16 cellular contexts compared by ENCODE assay signal in genomic region chr1:180947901-180948311, GRCh38. TPM values are rescaled to one million over a fixed set of nuclear protein-coding genes. Genes with fewer than 3 reads are reported as not detected.
DNase-seq lines count a peak whose midpoint lies in the region; ATAC-seq and TF ChIP-seq lines count a peak whose summit lies in the region.
"Had no signal": no experiment of that assay in that cellular context is flagged by ENCODE, and none has a peak within 500 bp of the region (broad histone marks: within the 10 kb centered on the region; RNA-seq: fewer than 3 reads in every experiment).

No MANE protein-coding gene starts in this region.

- POLR2A ChIA-PET in RWPE1 (lab: Yijun Ruan, JAX; ENCODE audit: low non-redundant PET) = no interaction called here

- H3K27ac ChIP-seq in BLaER1 treated with 17β-estradiol and CSF1 and Interleukin-3, amounts not matched to agents 10 nM and 100 nM = peak overlapping the region in 3 of 11 experiments; percentile 54 to 63 (median 60); a peak in 4 of 22 replicates
- peak overlapping the region; percentile 54 for H3K27ac ChIP-seq in RWPE1
- peak overlapping the region in 3 of 4 donors; percentile 31 to 49 (median 32) for H3K27ac ChIP-seq in esophagus muscularis mucosa (replicated peaks in 1 of 4)
- H3K27ac ChIP-seq: GM23248 had no signal

- H3K4me1 ChIP-seq in BLaER1 treated with 17β-estradiol and CSF1 and Interleukin-3, amounts not matched to agents 10 nM and 100 nM = peaks cover 17 to 63% (median 51%) of the 10 kb centered on the region in 10 experiments
- peaks cover 0 to 18% (median 4%) of the 10 kb centered on the region in 4 donors for H3K4me1 ChIP-seq in esophagus muscularis mucosa

- H3K4me3 ChIP-seq in BLaER1 treated with 17β-estradiol and CSF1 and Interleukin-3, amounts not matched to agents 10 nM and 100 nM = no peak overlapping the region
- no peak overlapping the region for H3K4me3 ChIP-seq in esophagus muscularis mucosa
- H3K4me3 ChIP-seq: GM23248 had no signal

- H4K20me1 ChIP-seq in BLaER1 treated with 17β-estradiol and CSF1 and Interleukin-3, amounts not matched to agents 10 nM and 100 nM = peaks cover 0 to 70% (median 15%) of the 10 kb centered on the region in 11 experiments; a peak in 18 of 22 replicates

- no peak overlapping the region for H3K9ac ChIP-seq in BLaER1 treated with 17β-estradiol and CSF1 and Interleukin-3, amounts not matched to agents 10 nM and 100 nM
- H3K9ac ChIP-seq: GM23248 had no signal

- H3K36me3 ChIP-seq in BLaER1 treated with 17β-estradiol and CSF1 and Interleukin-3, amounts not matched to agents 10 nM and 100 nM = peaks cover 10 to 57% (median 25%) of the 10 kb centered on the region in 11 experiments; a peak in 20 of 22 replicates
- H3K36me3 ChIP-seq in esophagus muscularis mucosa = peaks cover 12 to 77% (median 50%) of the 10 kb centered on the region in 4 donors

- intact Hi-C loops in esophagus muscularis mucosa (cut with DNase I) = no loop called here
- intact Hi-C loops in posterior vena cava (cut with DNase I) = no loop called here

- ATAC-seq in HG03342 (IDR thresholded peaks at IDR 0.05; ENCODE audit: unreplicated experiment) = no peak
- ATAC-seq in HG02885 (IDR thresholded peaks at IDR 0.05; ENCODE audit: poor library complexity, unreplicated experiment) = no peak

- 95% methylated on average over 7 of the region's 16 CpGs for WGBS in esophagus muscularis mucosa

- DNase-seq in RWPE1 (ENCODE audit: low spot score) (no peak), esophagus muscularis mucosa (ENCODE audit: extremely low spot score) (no peak), posterior vena cava (ENCODE audit: low spot score) (peak; percentile 67), NCI-H2029 (lab: John Stamatoyannopoulos, UW) (no peak), dedifferentiated amniotic fluid mesenchymal stem cell (ENCODE audit: extremely low spot score) (no peak)
- DNase-seq: C1 segment of cervical spinal cord, DMS 273 treated with DMSO at 0.1 percent for 48 hours, GF-D8, GM23248, NCI-H1417, NCI-H1930, NCI-H2171, NCI-H446 had no signal

- peak overlapping the region in 7 of 11 experiments; percentile 13 to 88 (median 87); a peak in 10 of 22 replicates for H3K4me2 ChIP-seq in BLaER1 treated with 17β-estradiol and CSF1 and Interleukin-3, amounts not matched to agents 10 nM and 100 nM

- H3K9me3 ChIP-seq in BLaER1 treated with 17β-estradiol and CSF1 and Interleukin-3, amounts not matched to agents 10 nM and 100 nM (replicated peaks in 1 of 11) = peaks cover 0 to 51% (median 18%) of the 10 kb centered on the region in 11 experiments; a peak in 18 of 22 replicates
- no peaks in the 10 kb centered on the region for H3K9me3 ChIP-seq in esophagus muscularis mucosa

- TF ChIP-seq POLR2A in esophagus muscularis mucosa (IDR thresholded peaks at IDR 0.05; ENCODE audit: low read depth) = no peak

- peaks cover 5 to 19% (median 11%) of the 10 kb centered on the region in 11 experiments for H3K27me3 ChIP-seq in BLaER1 treated with 17β-estradiol and CSF1 and Interleukin-3, amounts not matched to agents 10 nM and 100 nM
- H3K27me3 ChIP-seq in esophagus muscularis mucosa = no peaks in the 10 kb centered on the region

- no peak for TF ChIP-seq EP300 in esophagus muscularis mucosa (IDR thresholded peaks at IDR 0.05)

- CTCF ChIA-PET in RWPE1 (lab: Yijun Ruan, JAX) = no interaction called here

- TF ChIP-seq CTCF in RWPE1 (conservative IDR thresholded peaks at IDR 0.05; ENCODE audit: low read depth) (no peak), esophagus muscularis mucosa (IDR thresholded peaks at IDR 0.05) (no peak)

RNA-seq across cellular contexts. Expression of gene KIAA1614, which starts 35.2 kb away (rescaled TPM):
- total RNA-seq in esophagus muscularis mucosa (10 to 100 TPM; 15.4 to 30.0 (median 17.4) TPM), posterior vena cava (10 to 100 TPM; 10.7 to 12.7 TPM)
